Comparison of ENCODE assay signal across 8 cellular contexts in genomic region chr13:52001120-52001731, GRCh38. TPM values are rescaled to one million over a fixed set of nuclear protein-coding genes. Genes with fewer than 3 reads are reported as not detected.
DNase-seq lines count a peak whose midpoint lies in the region; ATAC-seq and TF ChIP-seq lines count a peak whose summit lies in the region.

No MANE protein-coding gene starts in this region.

- DNase-seq in EH (ENCODE audit: low read depth): peak; percentile 53
- DNase-seq in HT-29 (ENCODE audit: low spot score): peak; percentile 65
- DNase-seq in RPMI7951 (ENCODE audit: low read depth): peak; percentile 40
- DNase-seq in erythroblast (lab: John Stamatoyannopoulos, UW): peak; percentile 59 to 67
- DNase-seq in neural progenitor cell (ENCODE audit: low spot score): peak; percentile 46
- no peak for DNase-seq in activated naive CD4-positive, alpha-beta T cell treated with anti-CD3 and anti-CD28 coated beads, Interleukin-2, amount 50 U/mL, for 16 hours
- DNase-seq in activated effector memory CD4-positive, alpha-beta T cell treated with anti-CD3 and anti-CD28 coated beads, Interleukin-2, amount 50 U/mL, for 16 hours: no peak

- peak; percentile 78 for ATAC-seq in GM19463 (IDR thresholded peaks at IDR 0.05; ENCODE audit: unreplicated experiment)

- no peaks in the 10 kb centered on the region for H3K9me3 ChIP-seq in neural progenitor cell (ENCODE audit: low read depth)

- H3K4me3 ChIP-seq in neural progenitor cell: no peak overlapping the region

- H4K20me1 ChIP-seq in neural progenitor cell (ENCODE audit: low read depth): peaks cover 7% of the 10 kb centered on the region

- H3K36me3 ChIP-seq in neural progenitor cell: no peaks in the 10 kb centered on the region

- no peak overlapping the region for H2AFZ ChIP-seq in neural progenitor cell (replicated peaks)

- H3K79me2 ChIP-seq in neural progenitor cell (ENCODE audit: low read depth): no peaks in the 10 kb centered on the region

- no peak overlapping the region for H3K9ac ChIP-seq in neural progenitor cell

- peak; percentile 63 for TF ChIP-seq CTCF in neural progenitor cell (IDR thresholded peaks at IDR 0.05)

- H3K4me3 Mint-ChIP-seq in neural progenitor cell: no peak overlapping the region

- no peaks in the 10 kb centered on the region for H3K27me3 ChIP-seq in neural progenitor cell

- H3K27ac Mint-ChIP-seq in neural progenitor cell: no peak overlapping the region

- H3K27ac ChIP-seq in neural progenitor cell: no peak overlapping the region

- peaks cover 42% of the 10 kb centered on the region for H3K4me1 Mint-ChIP-seq in neural progenitor cell

- peaks cover 2% of the 10 kb centered on the region for H3K36me3 Mint-ChIP-seq in neural progenitor cell

- H3K9me3 Mint-ChIP-seq in neural progenitor cell: no peaks in the 10 kb centered on the region

- no peaks in the 10 kb centered on the region for H3K27me3 Mint-ChIP-seq in neural progenitor cell (ENCODE audit: insufficient read depth, low read depth)

- no peaks in the 10 kb centered on the region for H3F3A ChIP-seq in neural progenitor cell (ENCODE audit: low read depth)

- no peak for TF ChIP-seq POLR2A in erythroblast (IDR thresholded peaks at IDR 0.05; ENCODE audit: low read length)

- peaks cover 23% of the 10 kb centered on the region for H3K4me1 ChIP-seq in neural progenitor cell

- H3K4me2 ChIP-seq in neural progenitor cell: no peak overlapping the region

RNA-seq across cellular contexts. Expression of gene ATP7B, which starts 10.0 kb away (rescaled TPM):
- 6.9 and 7.6 TPM in 2 replicates for total RNA-seq in HT-29 (2014; rRNA removed; shearing (Covaris generic))
- total RNA-seq in RPMI7951 (2014; rRNA removed; shearing (Covaris generic)): 0.84 and 1.2 TPM in 2 replicates
- 8.2 and 13.3 TPM in 2 replicates for total RNA-seq in neural progenitor cell (ENCODE audit: low replicate concordance)

RNA-seq across cellular contexts. Expression of gene ALG11, which starts 11.0 kb away (rescaled TPM):
- total RNA-seq in HT-29 (2014; rRNA removed; shearing (Covaris generic)): 11.6 and 14.8 TPM in 2 replicates
- 7.2 and 9.4 TPM in 2 replicates for total RNA-seq in RPMI7951 (2014; rRNA removed; shearing (Covaris generic))
- 32.8 and 44.6 TPM in 2 replicates for total RNA-seq in neural progenitor cell (ENCODE audit: low replicate concordance)

RNA-seq across cellular contexts. Expression of gene UTP14C, which starts 23.3 kb away (rescaled TPM):
- total RNA-seq in HT-29 (2014; rRNA removed; shearing (Covaris generic)): 5.5 and 6.5 TPM in 2 replicates
- 7.0 and 7.1 TPM in 2 replicates for total RNA-seq in RPMI7951 (2014; rRNA removed; shearing (Covaris generic))
- total RNA-seq in neural progenitor cell (ENCODE audit: low replicate concordance): 22.8 and 29.1 TPM in 2 replicates

Comparison
In these comparisons a context has a peak if more than half of its experiments do, and no peak if none do; other contexts are left out.
1. DNase-seq: peak in EH (single experiment), HT-29 (single experiment), RPMI7951 (single experiment), erythroblast (2 of 2) and neural progenitor cell (single experiment); none in activated naive CD4-positive, alpha-beta T cell treated with anti-CD3 and anti-CD28 coated beads, Interleukin-2, amount 50 U/mL, for 16 hours (single experiment) and activated effector memory CD4-positive, alpha-beta T cell treated with anti-CD3 and anti-CD28 coated beads, Interleukin-2, amount 50 U/mL, for 16 hours (single experiment).